Comparison of ENCODE assay signal across 10 cellular contexts in genomic region chr1:161469924-161470499, GRCh38. TPM values are rescaled to one million over a fixed set of nuclear protein-coding genes. Genes with fewer than 3 reads are reported as not detected.
DNase-seq lines count a peak whose midpoint lies in the region; ATAC-seq and TF ChIP-seq lines count a peak whose summit lies in the region.
"Not testable (repeated sequence)": the region's sequence is repeated elsewhere in the genome, so short reads cannot be mapped to it uniquely, and the experiment has no call there.
"Had no signal": no experiment of that assay in that cellular context is flagged by ENCODE, and none has a peak within 500 bp of the region (broad histone marks: within the 10 kb centered on the region; RNA-seq: fewer than 3 reads in every experiment).

No MANE protein-coding gene starts in this region.

- H3K4me1 Mint-ChIP-seq in activated CD8-positive, alpha-beta memory T cell treated with anti-CD3 and anti-CD28 coated beads, Interleukin-2, amount 10 ng/mL, durations not matched to agents 7 days and 5 days = not testable (repeated sequence)

- H3K4me3 Mint-ChIP-seq in activated CD8-positive, alpha-beta memory T cell treated with anti-CD3 and anti-CD28 coated beads, Interleukin-2, amount 10 ng/mL, durations not matched to agents 7 days and 5 days = not testable (repeated sequence)

- intact Hi-C loops in lower lobe of right lung (cut with DNase I) = not testable (repeated sequence)

- H3K36me3 ChIP-seq in lower lobe of right lung = not testable (repeated sequence)

- not testable (repeated sequence) for H3K4me1 ChIP-seq in lower lobe of right lung

- H3K9me3 ChIP-seq in lower lobe of right lung = not testable (repeated sequence)

- not testable (repeated sequence) for TF ChIP-seq CTCF in lower lobe of right lung (IDR thresholded peaks at IDR 0.05)

- H3K27me3 ChIP-seq in lower lobe of right lung (ENCODE audit: low read depth) = peaks cover 13% of the 10 kb centered on the region

- peaks cover 29% of the 10 kb centered on the region for H3K27me3 Mint-ChIP-seq in activated CD8-positive, alpha-beta memory T cell treated with anti-CD3 and anti-CD28 coated beads, Interleukin-2, amount 10 ng/mL, durations not matched to agents 7 days and 5 days

- ATAC-seq in GM19023 (IDR thresholded peaks at IDR 0.05; ENCODE audit: unreplicated experiment) (peak; percentile 25), GM21423 (IDR thresholded peaks at IDR 0.05; ENCODE audit: unreplicated experiment) (peak; percentile 28), HG02678 (IDR thresholded peaks at IDR 0.05; ENCODE audit: unreplicated experiment) (peak; percentile 32), HG03095 (IDR thresholded peaks at IDR 0.05; ENCODE audit: unreplicated experiment) (peak; percentile 22), HG03521 (IDR thresholded peaks at IDR 0.05; ENCODE audit: unreplicated experiment) (peak; percentile 36), lower lobe of right lung (peak; percentile 6 to 7)
- peak; percentile 40 for ATAC-seq in activated CD8-positive, alpha-beta memory T cell treated with anti-CD3 and anti-CD28 coated beads, Interleukin-2, amount 10 ng/mL, durations not matched to agents 7 days and 5 days

- H3K36me3 Mint-ChIP-seq in activated CD8-positive, alpha-beta memory T cell treated with anti-CD3 and anti-CD28 coated beads, Interleukin-2, amount 10 ng/mL, durations not matched to agents 7 days and 5 days = not testable (repeated sequence)

- H3K9me3 Mint-ChIP-seq in activated CD8-positive, alpha-beta memory T cell treated with anti-CD3 and anti-CD28 coated beads, Interleukin-2, amount 10 ng/mL, durations not matched to agents 7 days and 5 days (ENCODE audit: low read depth) = not testable (repeated sequence)

- H3K27ac ChIP-seq in lower lobe of right lung = not testable (repeated sequence)

- not testable (repeated sequence) for DNase-seq in activated CD8-positive, alpha-beta memory T cell treated with anti-CD3 and anti-CD28 coated beads, Interleukin-2, amount 10 ng/mL, durations not matched to agents 7 days and 5 days; lower lobe of right lung

- H3K27ac Mint-ChIP-seq in activated CD8-positive, alpha-beta memory T cell treated with anti-CD3 and anti-CD28 coated beads, Interleukin-2, amount 10 ng/mL, durations not matched to agents 7 days and 5 days = not testable (repeated sequence)

- CTCF ChIA-PET in activated CD8-positive, alpha-beta memory T cell treated with anti-CD3 and anti-CD28 coated beads, Interleukin-2, amount 10 ng/mL, durations not matched to agents 7 days and 5 days (lab: Charles Lee) = not testable (repeated sequence)

- not testable (repeated sequence) for H3K4me3 ChIP-seq in lower lobe of right lung

RNA-seq across cellular contexts. Expression of gene FCGR2A, which starts 35.2 kb away (rescaled TPM):
- under 1 TPM in 1 of 2 experiments, not detected in 1; 0.35 TPM for total RNA-seq in activated CD8-positive, alpha-beta memory T cell treated with anti-CD3 and anti-CD28 coated beads, Interleukin-2, amount 10 ng/mL, durations not matched to agents 7 days and 5 days
- 223 TPM for total RNA-seq in lower lobe of right lung
- total RNA-seq: activated T-helper 1 cell treated with anti-CD3 and anti-CD28 coated beads, Interleukin-12 subunit alpha, Interleukin-12 subunit beta, Interleukin-2, Interleukin-4 antibody, amounts not matched to agents 30 ng/mL and 10 ng/mL and 1 ng/mL, durations not matched to agents 14 hours and 24 hours and 36 hours; Calu3; progenitor cell of endocrine pancreas had no signal

RNA-seq across cellular contexts. Expression of gene HSPA6, which starts 54.3 kb away (rescaled TPM):
- total RNA-seq in activated CD8-positive, alpha-beta memory T cell treated with anti-CD3 and anti-CD28 coated beads, Interleukin-2, amount 10 ng/mL, durations not matched to agents 7 days and 5 days = 1 to 10 TPM in 1 of 2 experiments, under 1 TPM in 1; 0.47 to 1.1 TPM
- 13.0 TPM for total RNA-seq in lower lobe of right lung
- total RNA-seq: progenitor cell of endocrine pancreas had no signal

Comparison
In these comparisons a context has a peak if more than half of its experiments do, and no peak if none do; other contexts are left out.
1. RNA of gene FCGR2A, which starts 35.2 kb away (total RNA-seq): 223 TPM in lower lobe of right lung (single experiment); 0.35 TPM in activated CD8-positive, alpha-beta memory T cell treated with anti-CD3 and anti-CD28 coated beads, Interleukin-2, amount 10 ng/mL, durations not matched to agents 7 days and 5 days; every median in the first group is over 100 times any median in the second.
2. Peak in every context shown above with its lines, with median percentiles within 50 percentile points of each other: ATAC-seq.